In the genomic region with DNA sequence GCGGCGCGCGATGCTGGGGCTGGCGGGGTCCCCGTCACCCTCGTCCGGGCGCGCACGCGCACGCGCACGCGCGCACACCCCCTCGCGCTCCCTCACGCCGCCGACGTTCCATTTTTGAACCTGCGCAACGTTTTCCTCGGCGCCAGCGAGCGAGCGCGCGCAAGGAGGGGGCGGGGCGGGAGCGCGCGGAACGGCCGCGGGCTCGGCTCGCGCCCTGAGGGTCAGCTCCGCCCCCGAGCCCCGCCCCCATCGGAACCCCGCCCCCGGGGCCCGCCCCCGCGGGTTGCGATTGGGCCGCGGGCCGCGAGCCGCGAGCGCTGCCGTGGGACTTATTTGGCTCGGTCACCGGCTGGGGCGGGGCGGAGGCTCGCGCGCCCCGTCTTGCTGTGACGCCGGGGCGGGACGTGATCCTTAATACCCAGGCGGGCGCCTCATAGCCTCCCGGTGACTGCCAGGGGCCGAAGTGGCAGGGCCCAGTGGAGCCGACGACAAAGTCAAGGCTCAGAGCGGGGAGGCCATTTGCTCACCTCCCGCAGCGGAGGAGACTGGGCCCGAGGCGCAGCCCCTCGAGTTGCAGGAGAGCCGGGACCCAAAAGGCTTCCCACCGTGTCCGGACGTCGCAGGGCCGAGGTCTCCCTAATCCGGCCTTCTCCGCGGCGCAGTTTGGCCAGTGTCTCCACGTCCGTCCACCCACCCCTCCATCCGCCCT, we compare ENCODE assay signal across 8 cellular contexts. TPM values are rescaled to one million over a fixed set of nuclear protein-coding genes. Genes with fewer than 3 reads are reported as not detected.
DNase-seq lines count a peak whose midpoint lies in the region; ATAC-seq and TF ChIP-seq lines count a peak whose summit lies in the region.

A gene (minus strand): TSS at position 170 of the 709 bp plus-strand sequence. CDS start 236 bp downstream, outside the sequence.

- H3K79me1 ChIP-seq in trophoblast cell (ENCODE audit: low read length): peaks cover 10% of the 10 kb centered on the region

- peaks cover 5% of the 10 kb centered on the region for H3K79me2 ChIP-seq in trophoblast cell (ENCODE audit: control insufficient read depth, insufficient read depth, low read length, poor library complexity)

- H3K27me3 Mint-ChIP-seq in activated naive CD8-positive, alpha-beta T cell treated with anti-CD3 and anti-CD28 coated beads, Interleukin-2, amount 10 ng/mL, durations not matched to agents 7 days and 5 days: peaks cover 29% of the 10 kb centered on the region

- H3K18ac ChIP-seq in trophoblast cell (ENCODE audit: low read length): peak within 1 kb of the TSS; percentile 74

- TF ChIP-seq POLR2A in transverse colon (IDR thresholded peaks at IDR 0.05): peak; percentile 73

- H3K4me2 ChIP-seq in trophoblast cell (ENCODE audit: low read length): peak within 1 kb of the TSS; percentile 96

- intact Hi-C loops in Right ventricle myocardium superior (cut with DNase I): no loop called here
- intact Hi-C loops in transverse colon (cut with DNase I; ENCODE audit: low total_unique reads): no loop called here

- H3K14ac ChIP-seq in trophoblast cell (ENCODE audit: low read length): peak within 1 kb of the TSS; percentile 91

- H3K27me3 ChIP-seq in H7 (ENCODE audit: control insufficient read depth, insufficient read depth, low read length) (peaks cover 23% of the 10 kb centered on the region), trophoblast cell (ENCODE audit: insufficient read depth, low read length) (peaks cover 6% of the 10 kb centered on the region), transverse colon (peaks cover 33% of the 10 kb centered on the region)

- H3K27ac ChIP-seq in trophoblast cell (ENCODE audit: low read depth, low read length) (no peak within 1 kb of the TSS), transverse colon (peak within 1 kb of the TSS; percentile 91 to 98 (median 96))

- no peaks in the 10 kb centered on the region for H3K36me3 Mint-ChIP-seq in activated naive CD8-positive, alpha-beta T cell treated with anti-CD3 and anti-CD28 coated beads, Interleukin-2, amount 10 ng/mL, durations not matched to agents 7 days and 5 days

- ATAC-seq in activated naive CD8-positive, alpha-beta T cell treated with anti-CD3 and anti-CD28 coated beads, Interleukin-2, amount 10 ng/mL, durations not matched to agents 7 days and 5 days (ENCODE audit: low read depth): peak; percentile 90
- peak; percentile 94 for ATAC-seq in Right ventricle myocardium superior (ENCODE audit: poor library complexity)

- H3K36me3 ChIP-seq in H7 (replicated peaks; ENCODE audit: control insufficient read depth, insufficient read depth, low read length) (no peaks in the 10 kb centered on the region; the same call in 1 of the 2 replicates), trophoblast cell (ENCODE audit: control insufficient read depth in 1 of 2, insufficient read depth in 2 of 2, low read length in 2 of 2) (no peaks in the 10 kb centered on the region), transverse colon (no peaks in the 10 kb centered on the region)

- in situ Hi-C loops in transverse colon (cut with MboI; ENCODE audit: low pct_ligation_motif_present in 1 of 4, low pct_unique_long_range_greater_than_20kb in 1 of 4, low sequenced_read_pairs in 3 of 4): loop anchor here in 1 of 4 donors (25.0 kb wide), 1 partner anchor 385 kb away; a partner anchor contains a TSS

- H3K4me1 ChIP-seq in trophoblast cell (ENCODE audit: control insufficient read depth in 1 of 2, insufficient read depth in 2 of 2, low read length in 2 of 2): peaks cover 8 to 9% of the 10 kb centered on the region in 2 experiments
- H3K4me1 ChIP-seq in transverse colon: peaks cover 14 to 52% (median 46%) of the 10 kb centered on the region in 4 donors

- H4K8ac ChIP-seq in trophoblast cell (ENCODE audit: low read depth, low read length): peak within 1 kb of the TSS; percentile 96

- peak within 1 kb of the TSS; percentile 87 for H3K4me3 Mint-ChIP-seq in activated naive CD8-positive, alpha-beta T cell treated with anti-CD3 and anti-CD28 coated beads, Interleukin-2, amount 10 ng/mL, durations not matched to agents 7 days and 5 days

- H4K12ac ChIP-seq in trophoblast cell (ENCODE audit: low read depth, low read length): peak within 1 kb of the TSS; percentile 73

- peak within 1 kb of the TSS; percentile 78 for H3K9ac ChIP-seq in trophoblast cell (ENCODE audit: low read length)

- H2AFZ ChIP-seq in trophoblast cell (ENCODE audit: insufficient read depth, low read length, poor library complexity): peak within 1 kb of the TSS; percentile 95

- no peak within 1 kb of the TSS for H3K23ac ChIP-seq in trophoblast cell (ENCODE audit: low read length)

- peak within 1 kb of the TSS; percentile 88 for H4K91ac ChIP-seq in trophoblast cell (ENCODE audit: low read depth, low read length)

- H2BK5ac ChIP-seq in trophoblast cell (ENCODE audit: low read depth, low read length, poor library complexity): no peak within 1 kb of the TSS

- peak within 1 kb of the TSS; percentile 44 for H2BK120ac ChIP-seq in trophoblast cell (ENCODE audit: insufficient read depth, low read length, poor library complexity)

- H3K4ac ChIP-seq in trophoblast cell (ENCODE audit: low read depth, low read length): peak within 1 kb of the TSS; percentile 76

- WGBS in trophoblast cell (ENCODE audit: extremely low coverage, insufficient coverage, insufficient read length): no CpG with 5 or more reads among the region's 98 CpGs
- WGBS in transverse colon (ENCODE audit: low coverage in 1 of 2), 2 donors: 2% methylated on average over 70 of the region's 98 CpGs; no CpG with 5 or more reads in 1 of the 2 donors

- peaks cover 9% of the 10 kb centered on the region for H3K4me1 Mint-ChIP-seq in activated naive CD8-positive, alpha-beta T cell treated with anti-CD3 and anti-CD28 coated beads, Interleukin-2, amount 10 ng/mL, durations not matched to agents 7 days and 5 days

- H3K9me3 Mint-ChIP-seq in activated naive CD8-positive, alpha-beta T cell treated with anti-CD3 and anti-CD28 coated beads, Interleukin-2, amount 10 ng/mL, durations not matched to agents 7 days and 5 days: no peaks in the 10 kb centered on the region

- peak within 1 kb of the TSS; percentile 52 for H2BK12ac ChIP-seq in trophoblast cell (ENCODE audit: low read length)

- DNase-seq in GM03348 (ENCODE audit: low spot score) (peak; percentile 99), H7 (peak; percentile 100), M059J (ENCODE audit: low read depth) (peak; percentile 79), SW 1271 (lab: John Stamatoyannopoulos, UW) (peak; percentile 47 to 73), Right ventricle myocardium superior (peak; percentile 97), trophoblast cell (peak; percentile 80 to 89), transverse colon (peak; percentile 94)
- DNase-seq in activated naive CD8-positive, alpha-beta T cell treated with anti-CD3 and anti-CD28 coated beads, Interleukin-2, amount 10 ng/mL, durations not matched to agents 7 days and 5 days: peak; percentile 95

- H3K4me3 ChIP-seq in H7 (ENCODE audit: insufficient read depth, low read depth, low read length) (peak within 1 kb of the TSS; percentile 74), trophoblast cell (ENCODE audit: low read depth, low read length) (peak within 1 kb of the TSS; percentile 77), transverse colon (peak within 1 kb of the TSS; percentile 78 to 100 (median 90))

- H3K9me3 ChIP-seq in trophoblast cell (ENCODE audit: insufficient read depth, low read depth, low read length) (peaks cover 2% of the 10 kb centered on the region), transverse colon (no peaks in the 10 kb centered on the region)

- H3K27ac Mint-ChIP-seq in activated naive CD8-positive, alpha-beta T cell treated with anti-CD3 and anti-CD28 coated beads, Interleukin-2, amount 10 ng/mL, durations not matched to agents 7 days and 5 days: peak within 1 kb of the TSS; percentile 81

- POLR2A ChIA-PET in activated naive CD8-positive, alpha-beta T cell treated with anti-CD3 and anti-CD28 coated beads, Interleukin-2, amount 10 ng/mL, durations not matched to agents 7 days and 5 days (lab: Charles Lee): interaction anchor here (1.0 to 2.1 kb wide), 3 partner anchors 165 to 282 kb away, joined by 3 to 23 read pairs (median 4); a partner anchor contains a TSS

- no peak within 1 kb of the TSS for H2AK5ac ChIP-seq in trophoblast cell (ENCODE audit: low read length)

- no peak for TF ChIP-seq EP300 in transverse colon (IDR thresholded peaks at IDR 0.05; ENCODE audit: low read depth)

- TF ChIP-seq CTCF in transverse colon (IDR thresholded peaks at IDR 0.05): no peak

RNA-seq across cellular contexts. Expression of the gene that starts here (rescaled TPM):
- total RNA-seq in H7 (2014; rRNA removed; shearing (Covaris generic)): 4.5 and 5.4 TPM in 2 replicates
- total RNA-seq in M059J (2014; rRNA removed; shearing (Covaris generic)): 0.76 and 3.0 TPM in 2 replicates
- 10 to 100 TPM; 64.2 to 71.3 TPM for total RNA-seq in activated naive CD8-positive, alpha-beta T cell treated with anti-CD3 and anti-CD28 coated beads, Interleukin-2, amount 10 ng/mL, durations not matched to agents 7 days and 5 days
- total RNA-seq in Right ventricle myocardium superior (69.9 TPM), transverse colon (100 to 1,000 TPM in 1 of 4 donors, 10 to 100 TPM in 3; 15.3 to 129 (median 58.4) TPM)
- polyA plus RNA-seq in trophoblast cell (2013): 1.8 TPM in 2 replicates
